Comparison of ENCODE assay signal across 25 cellular contexts in the genomic region with DNA sequence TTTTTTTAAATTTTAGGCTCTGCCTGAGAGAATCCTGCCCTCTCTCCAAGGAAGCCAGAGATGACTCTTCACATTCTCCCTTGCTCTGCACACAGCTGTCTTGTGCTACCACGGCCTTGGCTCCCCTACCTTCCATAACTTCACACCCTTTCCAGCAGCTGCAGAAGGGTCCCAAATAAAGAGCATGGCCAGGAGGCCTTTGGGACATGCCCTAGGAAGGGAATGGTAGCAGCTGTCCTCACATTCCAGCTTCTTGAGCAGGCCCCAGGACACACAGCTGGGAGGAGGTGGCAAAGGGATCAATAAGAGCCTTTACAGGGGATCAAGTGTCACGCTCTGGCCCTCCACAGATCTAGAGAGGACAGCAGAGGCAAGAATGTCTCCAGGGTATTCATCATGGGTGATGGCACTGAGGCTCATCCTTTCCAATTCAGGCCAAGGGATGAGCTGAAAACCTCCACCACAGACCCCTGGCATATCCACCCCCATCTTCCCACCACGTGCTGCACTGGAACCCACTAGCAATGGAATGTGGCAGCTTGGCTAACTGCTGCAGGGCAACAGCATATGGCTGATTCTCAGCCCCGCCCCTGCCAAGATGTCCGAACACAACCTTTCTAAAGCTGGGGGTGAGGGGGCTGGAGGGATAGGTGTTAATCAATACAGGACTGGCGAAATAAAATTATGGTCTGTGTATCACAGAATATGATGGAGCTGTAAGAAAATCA. TPM values are rescaled to one million over a fixed set of nuclear protein-coding genes. Genes with fewer than 3 reads are reported as not detected.
DNase-seq lines count a peak whose midpoint lies in the region; ATAC-seq and TF ChIP-seq lines count a peak whose summit lies in the region.
"Had no signal": no experiment of that assay in that cellular context is flagged by ENCODE, and none has a peak within 500 bp of the region (broad histone marks: within the 10 kb centered on the region; RNA-seq: fewer than 3 reads in every experiment).

No MANE protein-coding gene starts in this region.

- POLR2A ChIA-PET in MCF 10A (lab: Yijun Ruan, JAX) = interaction anchor here (0.7 to 1.2 kb wide), 4 partner anchors 60 to 328 kb away, joined by 3 read pairs; partner anchors contain the start of gene ELK4

- CTCF ChIA-PET in MCF 10A (lab: Yijun Ruan, JAX) = interaction anchor here (0.6 to 10.4 kb wide), 20 partner anchors 8 to 1112 kb away, joined by 3 to 174 read pairs (median 8); partner anchors contain the start of gene SLC41A1

- H3K9me3 ChIP-seq in breast epithelium (no peaks in the 10 kb centered on the region), skeletal muscle tissue (ENCODE audit: control insufficient read depth in 3 of 3, low read length in 3 of 3) (no peaks in the 10 kb centered on the region), adrenal gland (replicated peaks in 1 of 3) (no peaks in the 10 kb centered on the region), esophagus squamous epithelium (no peaks in the 10 kb centered on the region)
- H3K9me3 ChIP-seq: body of pancreas, suprapubic skin had no signal

- H3K4me3 ChIP-seq in breast epithelium (no peak overlapping the region), GM23338 (no peak overlapping the region), skeletal muscle tissue (ENCODE audit: low read length in 3 of 3) (no peak overlapping the region), adrenal gland (no peak overlapping the region), esophagus squamous epithelium (no peak overlapping the region)
- H3K4me3 ChIP-seq: body of pancreas, suprapubic skin had no signal

- no peaks in the 10 kb centered on the region for H3K4me1 ChIP-seq in breast epithelium
- H3K4me1 ChIP-seq in GM23338 (ENCODE audit: insufficient read depth) = 0 out of 2 replicates have a peak, but pooled peaks cover 4% of the 10 kb centered on the region
- H3K4me1 ChIP-seq in skeletal muscle tissue (ENCODE audit: control insufficient read depth in 3 of 3, insufficient read depth in 3 of 3, low read length in 3 of 3) = peaks cover 11 to 22% (median 11%) of the 10 kb centered on the region in 3 donors
- no peaks in the 10 kb centered on the region for H3K4me1 ChIP-seq in adrenal gland (replicated peaks in 1 of 2)
- no peaks in the 10 kb centered on the region for H3K4me1 ChIP-seq in esophagus squamous epithelium
- H3K4me1 ChIP-seq: suprapubic skin had no signal

- no peaks in the 10 kb centered on the region; the same call in 1 of the 2 replicates for H4K20me1 ChIP-seq in GM23338 (replicated peaks; ENCODE audit: insufficient read depth)

- WGBS in adrenal gland, 4 donors = 68 to 94% (median 76%) methylated on average over 6 of the region's 6 CpGs
- WGBS in esophagus squamous epithelium, 2 donors = 77 to 85% methylated on average over 4 to 6 of the region's 6 CpGs

- no peak overlapping the region for H2AFZ ChIP-seq in GM23338

- ATAC-seq in GM23338 = no peak
- ATAC-seq in activated T-helper 17 cell treated with anti-CD3 and anti-CD28 coated beads, Interleukin-2, amount 50 U/mL, for 72 hours (replicated peaks) = no peak
- ATAC-seq: activated naive CD4-positive, alpha-beta T cell treated with anti-CD3 and anti-CD28 coated beads, Interleukin-2, amount 50 U/mL, for 72 hours; body of pancreas had no signal

- peaks cover 6% of the 10 kb centered on the region; the same call in 1 of the 2 replicates for H3F3A ChIP-seq in GM23338 (replicated peaks; ENCODE audit: low read depth)

- no peaks in the 10 kb centered on the region for H3K9me3 Mint-ChIP-seq in MCF 10A (ENCODE audit: unreplicated experiment)
- H3K9me3 Mint-ChIP-seq in GM23338 = no peaks in the 10 kb centered on the region
- H3K9me3 Mint-ChIP-seq in activated T-helper 17 cell treated with anti-CD3 and anti-CD28 coated beads, Interleukin-2, amount 50 U/mL, for 72 hours = no peaks in the 10 kb centered on the region
- H3K9me3 Mint-ChIP-seq: activated naive CD4-positive, alpha-beta T cell treated with anti-CD3 and anti-CD28 coated beads, Interleukin-2, amount 50 U/mL, for 72 hours; naive B cell had no signal

- H3K27me3 ChIP-seq in breast epithelium = no peaks in the 10 kb centered on the region
- H3K27me3 ChIP-seq in GM23338 (ENCODE audit: insufficient read depth) = no peaks in the 10 kb centered on the region
- H3K27me3 ChIP-seq in skeletal muscle tissue (ENCODE audit: control insufficient read depth in 3 of 3, insufficient read depth in 3 of 3, low read length in 3 of 3) = no peaks in the 10 kb centered on the region
- no peaks in the 10 kb centered on the region for H3K27me3 ChIP-seq in adrenal gland
- no peaks in the 10 kb centered on the region for H3K27me3 ChIP-seq in esophagus squamous epithelium
- H3K27me3 ChIP-seq: body of pancreas, suprapubic skin had no signal

- no TSS peak for BruUV-seq in MCF 10A (replicated peaks; lab: Mats Ljungman, UMichigan)

- H3K4me1 Mint-ChIP-seq in MCF 10A (ENCODE audit: insufficient read depth, unreplicated experiment) = no peaks in the 10 kb centered on the region
- peaks cover 3% of the 10 kb centered on the region; the same call in 2 of the 3 replicates for H3K4me1 Mint-ChIP-seq in GM23338
- no peaks in the 10 kb centered on the region for H3K4me1 Mint-ChIP-seq in activated T-helper 17 cell treated with anti-CD3 and anti-CD28 coated beads, Interleukin-2, amount 50 U/mL, for 72 hours

- H3K27me3 Mint-ChIP-seq in MCF 10A (ENCODE audit: insufficient read depth, unreplicated experiment) = no peaks in the 10 kb centered on the region
- H3K27me3 Mint-ChIP-seq in GM23338 (ENCODE audit: insufficient read depth, low read depth, poor library complexity) = peaks cover under 1% of the 10 kb centered on the region
- no peaks in the 10 kb centered on the region for H3K27me3 Mint-ChIP-seq in activated T-helper 17 cell treated with anti-CD3 and anti-CD28 coated beads, Interleukin-2, amount 50 U/mL, for 72 hours
- H3K27me3 Mint-ChIP-seq: naive B cell had no signal

- no peak overlapping the region for H3K4me2 ChIP-seq in GM23338

- no peaks in the 10 kb centered on the region for H3K9me2 ChIP-seq in GM23338 (ENCODE audit: insufficient read depth)

- peaks cover 24% of the 10 kb centered on the region for H3K36me3 Mint-ChIP-seq in MCF 10A (ENCODE audit: insufficient read depth, unreplicated experiment)
- peaks cover 34% of the 10 kb centered on the region for H3K36me3 Mint-ChIP-seq in GM23338 (ENCODE audit: low read depth)
- H3K36me3 Mint-ChIP-seq in activated T-helper 17 cell treated with anti-CD3 and anti-CD28 coated beads, Interleukin-2, amount 50 U/mL, for 72 hours (ENCODE audit: low read depth) = peaks cover 86% of the 10 kb centered on the region

- peak overlapping the region; percentile 8 for H3K27ac Mint-ChIP-seq in MCF 10A (ENCODE audit: low read depth, unreplicated experiment)
- 0 out of 2 replicates have a peak overlapping the region, but pooled peaks have one; percentile 20 for H3K27ac Mint-ChIP-seq in GM23338
- peak overlapping the region; percentile 21 for H3K27ac Mint-ChIP-seq in activated T-helper 17 cell treated with anti-CD3 and anti-CD28 coated beads, Interleukin-2, amount 50 U/mL, for 72 hours

- TF ChIP-seq POLR2A in breast epithelium (IDR thresholded peaks at IDR 0.05) (no peak), adrenal gland (IDR thresholded peaks at IDR 0.05) (no peak), esophagus squamous epithelium (IDR thresholded peaks at IDR 0.05) (no peak)

- no peak for TF ChIP-seq CTCF in MCF 10A (IDR thresholded peaks at IDR 0.05; ENCODE audit: unreplicated experiment)
- no peak for TF ChIP-seq CTCF in breast epithelium (IDR thresholded peaks at IDR 0.05)
- no peak for TF ChIP-seq CTCF in GM23338 (conservative IDR thresholded peaks at IDR 0.05; ENCODE audit: low read depth in 2 of 2)
- no peak for TF ChIP-seq CTCF in adrenal gland (IDR thresholded peaks at IDR 0.05)
- no peak for TF ChIP-seq CTCF in esophagus squamous epithelium (IDR thresholded peaks at IDR 0.05)

- no peaks in the 10 kb centered on the region for H3K79me2 ChIP-seq in GM23338 (replicated peaks; ENCODE audit: insufficient read depth)

- peak overlapping the region in 1 of 3 donors; percentile 62 for H3K9ac ChIP-seq in skeletal muscle tissue (ENCODE audit: low read depth in 1 of 3, low read length in 3 of 3)

- H3K27ac ChIP-seq in breast epithelium (no peak overlapping the region), GM23338 (ENCODE audit: low read depth) (peak overlapping the region; percentile 50), skeletal muscle tissue (ENCODE audit: low read depth, low read length) (peak overlapping the region; percentile 34), adrenal gland (no peak overlapping the region), esophagus squamous epithelium (no peak overlapping the region)
- H3K27ac ChIP-seq: suprapubic skin had no signal

- H3K36me3 ChIP-seq in breast epithelium = no peaks in the 10 kb centered on the region
- H3K36me3 ChIP-seq in GM23338 (ENCODE audit: insufficient read depth) = peaks cover 11% of the 10 kb centered on the region; the same call in 1 of the 2 replicates
- H3K36me3 ChIP-seq in skeletal muscle tissue (ENCODE audit: control insufficient read depth in 3 of 3, insufficient read depth in 3 of 3, low read length in 3 of 3) = peaks cover 62 to 69% (median 67%) of the 10 kb centered on the region in 3 donors
- H3K36me3 ChIP-seq in adrenal gland (replicated peaks in 1 of 2) = peaks cover 0 to 63% of the 10 kb centered on the region in 2 donors
- H3K36me3 ChIP-seq in esophagus squamous epithelium = peaks cover 4 to 78% (median 11%) of the 10 kb centered on the region in 3 donors

- DNase-seq in MCF 10A (ENCODE audit: unreplicated experiment) (no peak), breast epithelium (ENCODE audit: low spot score in 2 of 2) (no peak), GM23338 (ENCODE audit: low spot score) (no peak), adrenal gland (no peak), esophagus squamous epithelium (lab: John Stamatoyannopoulos, UW) (no peak), NOMO-1 treated with DMSO at 0.1 percent for 48 hours (lab: John Stamatoyannopoulos, UW; ENCODE audit: unreplicated experiment) (no peak)
- DNase-seq: activated CD4-positive, alpha-beta T cell treated with anti-CD3 and anti-CD28 coated beads, Interleukin-2, amount 50 U/mL, for 4 hours; activated T-cell treated with anti-CD3 and anti-CD28 coated beads for 4 hours; body of pancreas; hypothalamus; islet precursor cell; mammary epithelial cell; naive B cell; NCI-H1105 treated with DMSO at 0.1 percent for 48 hours; NCI-H69; OCI-M1; posterior cingulate gyrus; SHP77 treated with DMSO at 0.1 percent for 48 hours; stimulated activated CD4-positive, alpha-beta T cell treated with anti-CD3 and anti-CD28 coated beads, Interleukin-4, amount 100 ng/mL, for 24 hours; T-helper 1 cell had no signal

- no peak overlapping the region for H3K4me3 Mint-ChIP-seq in MCF 10A (ENCODE audit: unreplicated experiment)
- no peak overlapping the region for H3K4me3 Mint-ChIP-seq in GM23338
- no peak overlapping the region for H3K4me3 Mint-ChIP-seq in activated T-helper 17 cell treated with anti-CD3 and anti-CD28 coated beads, Interleukin-2, amount 50 U/mL, for 72 hours

- intact Hi-C loops in MCF 10A (cut with micrococcal nuclease) = loop anchor here (5.0 kb wide), 1 partner anchor 136 kb away; no protein-coding TSS in a partner anchor
- intact Hi-C loops in breast epithelium (cut with DNase I; ENCODE audit: low total_unique reads) = loop anchor here (10.0 kb wide), 1 partner anchor 182 kb away; no protein-coding TSS in a partner anchor
- intact Hi-C loops in adrenal gland (cut with DNase I) = loop anchor here (5.0 to 10.0 kb wide), 3 partner anchors 122 to 312 kb away; no protein-coding TSS in a partner anchor
- intact Hi-C loops in esophagus squamous epithelium (cut with DNase I) = loop anchor here (5.0 to 10.0 kb wide), 2 partner anchors 122 to 184 kb away; no protein-coding TSS in a partner anchor

RNA-seq across cellular contexts. Expression of gene RAB29, which starts 17.8 kb away (rescaled TPM):
- total RNA-seq in MCF 10A (2022) (33.6 and 44.8 TPM in 2 replicates), breast epithelium (10 to 100 TPM; 22.4 to 30.3 (median 23.9) TPM), skeletal muscle tissue (4.7 TPM), adrenal gland (10 to 100 TPM; 22.6 to 52.2 (median 30.9) TPM), esophagus squamous epithelium (10 to 100 TPM in 1 of 4 donors, 1 to 10 TPM in 3; 3.0 to 19.3 (median 7.0) TPM)
- total RNA-seq in GM23338 (2014; rRNA removed; shearing (Covaris generic)) = 9.1 and 14.8 TPM in 2 replicates
- polyA plus RNA-seq in GM23338 (2016; fragmentation: Nextera tagmentation; extraction: Ambion mirVana) (6.4 and 7.1 TPM in 2 replicates), adrenal gland (10 to 100 TPM in 2 of 3 donors, 1 to 10 TPM in 1; 4.2 to 16.2 (median 15.9) TPM)
- 10 to 100 TPM; 31.9 to 40.4 TPM for total RNA-seq in activated T-helper 17 cell treated with anti-CD3 and anti-CD28 coated beads, Interleukin-2, amount 50 U/mL, for 72 hours

RNA-seq across cellular contexts. Expression of gene SLC41A1, which starts 19.9 kb away (rescaled TPM):
- total RNA-seq in MCF 10A (2022) = 48.8 and 49.7 TPM in 2 replicates
- 10 to 100 TPM; 13.9 to 18.0 (median 16.8) TPM for total RNA-seq in breast epithelium
- total RNA-seq in GM23338 (2014; rRNA removed; shearing (Covaris generic)) = 22.1 and 30.0 TPM in 2 replicates
- 11.8 and 15.7 TPM in 2 replicates for polyA plus RNA-seq in GM23338 (2016; fragmentation: Nextera tagmentation; extraction: Ambion mirVana)
- 10 to 100 TPM; 27.7 to 56.8 TPM for total RNA-seq in activated T-helper 17 cell treated with anti-CD3 and anti-CD28 coated beads, Interleukin-2, amount 50 U/mL, for 72 hours
- 12.0 TPM for total RNA-seq in skeletal muscle tissue
- 100 to 1,000 TPM in 1 of 8 donors, 10 to 100 TPM in 7; 21.3 to 127 (median 37.2) TPM for total RNA-seq in adrenal gland
- polyA plus RNA-seq in adrenal gland = 100 to 1,000 TPM in 1 of 3 donors, 10 to 100 TPM in 1, 1 to 10 TPM in 1; 8.9 to 143 (median 11.1) TPM
- 10 to 100 TPM in 2 of 4 donors, 1 to 10 TPM in 2; 5.2 to 14.1 (median 8.3) TPM for total RNA-seq in esophagus squamous epithelium

RNA-seq across cellular contexts. Expression of gene NUCKS1, which starts 43.1 kb away (rescaled TPM):
- total RNA-seq in MCF 10A (2022) = 605 and 615 TPM in 2 replicates
- 100 to 1,000 TPM in 1 of 3 donors, 10 to 100 TPM in 2; 80.6 to 188 (median 86.9) TPM for total RNA-seq in breast epithelium
- 296 and 307 TPM in 2 replicates for total RNA-seq in GM23338 (2014; rRNA removed; shearing (Covaris generic))
- polyA plus RNA-seq in GM23338 (2016; fragmentation: Nextera tagmentation; extraction: Ambion mirVana) = 239 and 255 TPM in 2 replicates
- total RNA-seq in activated T-helper 17 cell treated with anti-CD3 and anti-CD28 coated beads, Interleukin-2, amount 50 U/mL, for 72 hours = 100 to 1,000 TPM; 102 to 110 TPM
- 152 TPM for total RNA-seq in skeletal muscle tissue
- 100 to 1,000 TPM in 4 of 8 donors, 10 to 100 TPM in 4; 56.3 to 159 (median 111) TPM for total RNA-seq in adrenal gland
- 100 to 1,000 TPM in 2 of 3 donors, 10 to 100 TPM in 1; 33.1 to 161 (median 109) TPM for polyA plus RNA-seq in adrenal gland
- 10 to 100 TPM; 32.4 to 73.4 (median 60.9) TPM for total RNA-seq in esophagus squamous epithelium

RNA-seq across cellular contexts. Expression of gene PM20D1, which starts 56.8 kb away (rescaled TPM):
- total RNA-seq in MCF 10A (2022) = not detected in 2 replicates
- under 1 TPM; 0.15 to 0.33 (median 0.16) TPM for total RNA-seq in breast epithelium
- 0.10 and 0.12 TPM in 2 replicates for total RNA-seq in GM23338 (2014; rRNA removed; shearing (Covaris generic))
- polyA plus RNA-seq in GM23338 (2016; fragmentation: Nextera tagmentation; extraction: Ambion mirVana) = 0.45 TPM in 1 of 2 replicates, not detected in the other
- total RNA-seq in activated T-helper 17 cell treated with anti-CD3 and anti-CD28 coated beads, Interleukin-2, amount 50 U/mL, for 72 hours = under 1 TPM; 0.32 TPM
- total RNA-seq in skeletal muscle tissue = not detected
- total RNA-seq in adrenal gland = under 1 TPM in 5 of 8 donors, not detected in 3; 0.38 to 0.64 (median 0.52) TPM
- polyA plus RNA-seq in adrenal gland = 1 to 10 TPM in 1 of 3 donors, under 1 TPM in 2; 0.07 to 1.8 (median 0.48) TPM
- total RNA-seq in esophagus squamous epithelium = under 1 TPM in 1 of 4 donors, not detected in 3; 0.57 TPM
- total RNA-seq: HT1080, mammary epithelial cell had no signal
- polyA plus RNA-seq: mammary epithelial cell had no signal

Comparison
In these comparisons a context has a peak if more than half of its experiments do, and no peak if none do; other contexts are left out.
1. H3K27ac ChIP-seq: peak in GM23338 (single experiment) and skeletal muscle tissue (single experiment); none in breast epithelium (0 of 2), adrenal gland (0 of 5) and esophagus squamous epithelium (0 of 4).
2. Peak in every context shown above with its lines, with median percentiles within 50 percentile points of each other: H3K27ac Mint-ChIP-seq.